Comparison of ENCODE assay signal across 8 cellular contexts in genomic region chr3:107431048-107431297, GRCh38. TPM values are rescaled to one million over a fixed set of nuclear protein-coding genes. Genes with fewer than 3 reads are reported as not detected.
A peak's percentile ranks its signal among the peaks of the same experiment; 100 is the strongest.
DNase-seq lines count a peak whose midpoint lies in the region; ATAC-seq and TF ChIP-seq lines count a peak whose summit lies in the region.

No MANE protein-coding gene starts in this region.

- peak overlapping the region; percentile 65 for H3K27ac ChIP-seq in 22Rv1
- H3K27ac ChIP-seq in urinary bladder (ENCODE audit: low read depth) = peak overlapping the region; percentile 92

- peak overlapping the region; percentile 51 for H3K27ac Mint-ChIP-seq in activated CD4-positive, alpha-beta T cell treated with anti-CD3 and anti-CD28 coated beads for 36 hours
- peak overlapping the region in 1 of 2 donors; percentile 67 for H3K27ac Mint-ChIP-seq in natural killer cell treated with Interleukin-12 subunit alpha and Interleukin-12 subunit beta and Interleukin-15 and Interleukin-18, amount 100 ng/mL, for 72 hours

- H3K27me3 Mint-ChIP-seq in activated CD4-positive, alpha-beta T cell treated with anti-CD3 and anti-CD28 coated beads for 36 hours = peaks cover 3% of the 10 kb centered on the region
- peaks cover 20% of the 10 kb centered on the region in 2 donors for H3K27me3 Mint-ChIP-seq in natural killer cell treated with Interleukin-12 subunit alpha and Interleukin-12 subunit beta and Interleukin-15 and Interleukin-18, amount 100 ng/mL, for 72 hours

- peak overlapping the region; percentile 68 for H3K4me3 Mint-ChIP-seq in activated CD4-positive, alpha-beta T cell treated with anti-CD3 and anti-CD28 coated beads for 36 hours
- peak overlapping the region; percentile 85 for H3K4me3 Mint-ChIP-seq in natural killer cell treated with Interleukin-12 subunit alpha and Interleukin-12 subunit beta and Interleukin-15 and Interleukin-18, amount 100 ng/mL, for 72 hours

- CTCF ChIA-PET in activated CD4-positive, alpha-beta T cell treated with anti-CD3 and anti-CD28 coated beads for 36 hours (lab: Charles Lee) = interaction anchor here (0.6 to 5.2 kb wide), 11 partner anchors 10 to 726 kb away, joined by 3 to 32 read pairs (median 3); no protein-coding TSS in a partner anchor
- CTCF ChIA-PET in GM10248 (lab: Yijun Ruan, JAX) = interaction anchor here (0.6 to 4.4 kb wide), 9 partner anchors 8 to 197 kb away, joined by 3 to 26 read pairs (median 4); partner anchors contain the start of gene CCDC54

- no peaks in the 10 kb centered on the region for H3K36me3 Mint-ChIP-seq in activated CD4-positive, alpha-beta T cell treated with anti-CD3 and anti-CD28 coated beads for 36 hours (ENCODE audit: low read depth)
- no peaks in the 10 kb centered on the region for H3K36me3 Mint-ChIP-seq in natural killer cell treated with Interleukin-12 subunit alpha and Interleukin-12 subunit beta and Interleukin-15 and Interleukin-18, amount 100 ng/mL, for 72 hours

- H3K4me1 Mint-ChIP-seq in activated CD4-positive, alpha-beta T cell treated with anti-CD3 and anti-CD28 coated beads for 36 hours = peaks cover 20% of the 10 kb centered on the region
- H3K4me1 Mint-ChIP-seq in natural killer cell treated with Interleukin-12 subunit alpha and Interleukin-12 subunit beta and Interleukin-15 and Interleukin-18, amount 100 ng/mL, for 72 hours (ENCODE audit: low read depth in 2 of 2) = peaks cover 8 to 14% of the 10 kb centered on the region in 2 donors

- peak; percentile 60 for DNase-seq in activated CD4-positive, alpha-beta T cell treated with anti-CD3 and anti-CD28 coated beads for 36 hours
- DNase-seq in erythroblast (lab: John Stamatoyannopoulos, UW) (peak; percentile 66 to 68), GM10248 (ENCODE audit: extremely low spot score) (no peak)
- peak; percentile 63 for DNase-seq in natural killer cell treated with Interleukin-12 subunit alpha and Interleukin-12 subunit beta and Interleukin-15 and Interleukin-18, amount 100 ng/mL, for 72 hours (ENCODE audit: low spot score)

- H3K4me1 ChIP-seq in urinary bladder (ENCODE audit: insufficient read depth) = peaks cover 2% of the 10 kb centered on the region

- ATAC-seq in GM18867 (IDR thresholded peaks at IDR 0.05; ENCODE audit: unreplicated experiment) (peak; percentile 25), HG03108 (IDR thresholded peaks at IDR 0.05; ENCODE audit: unreplicated experiment) (peak; percentile 11)
- ATAC-seq in activated CD4-positive, alpha-beta T cell treated with anti-CD3 and anti-CD28 coated beads for 36 hours = peak; percentile 6
- ATAC-seq in natural killer cell treated with Interleukin-12 subunit alpha and Interleukin-12 subunit beta and Interleukin-15 and Interleukin-18, amount 100 ng/mL, for 72 hours = peak; percentile 50 to 62

- TF ChIP-seq CTCF in 22Rv1 (IDR thresholded peaks at IDR 0.05) = no peak
- no peak for TF ChIP-seq CTCF in GM10248 (IDR thresholded peaks at IDR 0.05; ENCODE audit: control extremely low read depth, extremely low read depth, low read depth, missing control alignments)

- no peaks in the 10 kb centered on the region for H3K36me3 ChIP-seq in urinary bladder (ENCODE audit: insufficient read depth)

- peak overlapping the region; percentile 79 for H3K4me3 ChIP-seq in urinary bladder (ENCODE audit: low read depth, low read length)

- POLR2A ChIA-PET in activated CD4-positive, alpha-beta T cell treated with anti-CD3 and anti-CD28 coated beads for 36 hours (lab: Charles Lee) = no interaction called here
- POLR2A ChIA-PET in GM10248 (lab: Yijun Ruan, JAX) = no interaction called here

- under 1% methylated on average over 17 of the region's 17 CpGs for WGBS in urinary bladder

- TF ChIP-seq POLR2A in erythroblast (IDR thresholded peaks at IDR 0.05; ENCODE audit: low read length) = no peak

- H3K9me3 Mint-ChIP-seq in activated CD4-positive, alpha-beta T cell treated with anti-CD3 and anti-CD28 coated beads for 36 hours (ENCODE audit: low read depth) = no peaks in the 10 kb centered on the region
- no peaks in the 10 kb centered on the region for H3K9me3 Mint-ChIP-seq in natural killer cell treated with Interleukin-12 subunit alpha and Interleukin-12 subunit beta and Interleukin-15 and Interleukin-18, amount 100 ng/mL, for 72 hours

- intact Hi-C loops in activated CD4-positive, alpha-beta T cell treated with anti-CD3 and anti-CD28 coated beads for 36 hours (cut with DNase I, micrococcal nuclease) = loop anchor here (1.0 to 5.0 kb wide), 4 partner anchors 91 to 311 kb away; partner anchors contain the start of gene BBX (in 2 of the 2)

RNA-seq across cellular contexts. Expression of gene CCDC54, which starts 53.7 kb away (rescaled TPM):
- total RNA-seq in activated CD4-positive, alpha-beta T cell treated with anti-CD3 and anti-CD28 coated beads for 36 hours = not detected
- not detected for total RNA-seq in natural killer cell treated with Interleukin-12 subunit alpha and Interleukin-12 subunit beta and Interleukin-15 and Interleukin-18, amount 100 ng/mL, for 72 hours
- total RNA-seq in urinary bladder = not detected
- polyA plus RNA-seq in urinary bladder = not detected

Comparison
In these comparisons a context has a peak if more than half of its experiments do, and no peak if none do; other contexts are left out.
1. ATAC-seq: peak in every context shown above with its lines; median percentile 56 in natural killer cell treated with Interleukin-12 subunit alpha and Interleukin-12 subunit beta and Interleukin-15 and Interleukin-18, amount 100 ng/mL, for 72 hours; 25 in GM18867; 11 in HG03108; 6 in activated CD4-positive, alpha-beta T cell treated with anti-CD3 and anti-CD28 coated beads for 36 hours.